9 cellular contexts compared by ENCODE assay signal in genomic region chr5:125484272-125485002, GRCh38.
DNase-seq lines count a peak whose midpoint lies in the region; ATAC-seq and TF ChIP-seq lines count a peak whose summit lies in the region.
"Had no signal": no experiment of that assay in that cellular context is flagged by ENCODE, and none has a peak within 500 bp of the region (broad histone marks: within the 10 kb centered on the region; RNA-seq: fewer than 3 reads in every experiment).

No MANE protein-coding gene starts in this region.

- H3K4me2 ChIP-seq in skeletal muscle satellite cell (ENCODE audit: low read length): peak overlapping the region; percentile 63

- POLR2A ChIA-PET in activated CD8-positive, alpha-beta T cell treated with anti-CD3 and anti-CD28 coated beads for 36 hours (lab: Charles Lee): no interaction called here

- intact Hi-C loops in ascending aorta (cut with DNase I): loop anchor here (2.0 to 10.0 kb wide), 6 partner anchors 74 to 970 kb away; partner anchors contain the start of gene ZNF608
- intact Hi-C loops in activated T-helper 2 cell treated with anti-CD3 and anti-CD28 coated beads, Interferon-gamma antibody, Interleukin-2, Interleukin-4, amounts not matched to agents 10 μg/mL and 5 μg/mL and 100 μg/mL, durations not matched to agents 14 hours and 24 hours and 36 hours (cut with micrococcal nuclease): no loop called here
- intact Hi-C loops in activated CD8-positive, alpha-beta T cell treated with anti-CD3 and anti-CD28 coated beads for 36 hours (cut with micrococcal nuclease): no loop called here

- peaks cover 4% of the 10 kb centered on the region for H3K9me3 Mint-ChIP-seq in activated T-helper 2 cell treated with anti-CD3 and anti-CD28 coated beads, Interferon-gamma antibody, Interleukin-2, Interleukin-4, amounts not matched to agents 10 μg/mL and 5 μg/mL and 100 μg/mL, durations not matched to agents 14 hours and 24 hours and 36 hours
- no peaks in the 10 kb centered on the region for H3K9me3 Mint-ChIP-seq in activated CD8-positive, alpha-beta T cell treated with anti-CD3 and anti-CD28 coated beads for 36 hours

- CTCF ChIA-PET in activated CD8-positive, alpha-beta T cell treated with anti-CD3 and anti-CD28 coated beads for 36 hours (lab: Charles Lee): no interaction called here

- no peaks in the 10 kb centered on the region for H3K36me3 Mint-ChIP-seq in activated T-helper 2 cell treated with anti-CD3 and anti-CD28 coated beads, Interferon-gamma antibody, Interleukin-2, Interleukin-4, amounts not matched to agents 10 μg/mL and 5 μg/mL and 100 μg/mL, durations not matched to agents 14 hours and 24 hours and 36 hours (ENCODE audit: low read depth)
- no peaks in the 10 kb centered on the region for H3K36me3 Mint-ChIP-seq in activated CD8-positive, alpha-beta T cell treated with anti-CD3 and anti-CD28 coated beads for 36 hours (ENCODE audit: low read depth)
- H3K36me3 Mint-ChIP-seq: activated naive CD8-positive, alpha-beta T cell had no signal

- H3K27me3 ChIP-seq in ascending aorta: no peaks in the 10 kb centered on the region
- H3K27me3 ChIP-seq in skeletal muscle satellite cell (ENCODE audit: control insufficient read depth, insufficient read depth, low read length): no peaks in the 10 kb centered on the region

- TF ChIP-seq CTCF in ascending aorta (IDR thresholded peaks at IDR 0.05): no peak
- no peak for TF ChIP-seq CTCF in activated CD8-positive, alpha-beta T cell treated with anti-CD3 and anti-CD28 coated beads for 36 hours (IDR thresholded peaks at IDR 0.05)

- no peak for ATAC-seq in GM21717 (IDR thresholded peaks at IDR 0.05; ENCODE audit: unreplicated experiment)
- no peak for ATAC-seq in activated CD8-positive, alpha-beta T cell treated with anti-CD3 and anti-CD28 coated beads for 36 hours

- peak overlapping the region; percentile 58 for H3K9ac ChIP-seq in skeletal muscle satellite cell (ENCODE audit: low read depth, low read length)

- H3K9me3 ChIP-seq in ascending aorta (no peaks in the 10 kb centered on the region), skeletal muscle satellite cell (replicated peaks; ENCODE audit: low read length) (no peaks in the 10 kb centered on the region)

- DNase-seq in AG20443 (ENCODE audit: low spot score) (peak; percentile 58), NCI-H146 (lab: John Stamatoyannopoulos, UW) (peak; percentile 65), ascending aorta (ENCODE audit: low spot score in 2 of 2) (peak; percentile 62 to 91), hippocampal formation (lab: John Stamatoyannopoulos, UW) (peak; percentile 75 to 89)
- no peak for DNase-seq in activated T-helper 2 cell treated with anti-CD3 and anti-CD28 coated beads, Interferon-gamma antibody, Interleukin-2, Interleukin-4, amounts not matched to agents 10 μg/mL and 5 μg/mL and 100 μg/mL, durations not matched to agents 14 hours and 24 hours and 36 hours (ENCODE audit: low spot score)
- DNase-seq in activated CD8-positive, alpha-beta T cell treated with anti-CD3 and anti-CD28 coated beads for 36 hours: no peak

- H3K36me3 ChIP-seq in ascending aorta (no peaks in the 10 kb centered on the region), skeletal muscle satellite cell (ENCODE audit: insufficient read depth, low read length) (no peaks in the 10 kb centered on the region)

- H3K4me3 ChIP-seq in ascending aorta (no peak overlapping the region), skeletal muscle satellite cell (ENCODE audit: low read length) (peak overlapping the region; percentile 22)

- H3K4me1 ChIP-seq in ascending aorta (peaks cover 7 to 9% of the 10 kb centered on the region in 2 donors), skeletal muscle satellite cell (ENCODE audit: control insufficient read depth, insufficient read depth, low read length) (peaks cover 40% of the 10 kb centered on the region)

- no peaks in the 10 kb centered on the region for H3K4me1 Mint-ChIP-seq in activated T-helper 2 cell treated with anti-CD3 and anti-CD28 coated beads, Interferon-gamma antibody, Interleukin-2, Interleukin-4, amounts not matched to agents 10 μg/mL and 5 μg/mL and 100 μg/mL, durations not matched to agents 14 hours and 24 hours and 36 hours (ENCODE audit: low read depth)
- H3K4me1 Mint-ChIP-seq in activated CD8-positive, alpha-beta T cell treated with anti-CD3 and anti-CD28 coated beads for 36 hours (ENCODE audit: low read depth): no peaks in the 10 kb centered on the region

- no peak overlapping the region for H3K27ac Mint-ChIP-seq in activated T-helper 2 cell treated with anti-CD3 and anti-CD28 coated beads, Interferon-gamma antibody, Interleukin-2, Interleukin-4, amounts not matched to agents 10 μg/mL and 5 μg/mL and 100 μg/mL, durations not matched to agents 14 hours and 24 hours and 36 hours
- H3K27ac Mint-ChIP-seq in activated CD8-positive, alpha-beta T cell treated with anti-CD3 and anti-CD28 coated beads for 36 hours: no peak overlapping the region
- H3K27ac Mint-ChIP-seq: activated naive CD8-positive, alpha-beta T cell had no signal

- H3K27ac ChIP-seq in ascending aorta: peak overlapping the region; percentile 76 to 90

- no peaks in the 10 kb centered on the region for H3K27me3 Mint-ChIP-seq in activated T-helper 2 cell treated with anti-CD3 and anti-CD28 coated beads, Interferon-gamma antibody, Interleukin-2, Interleukin-4, amounts not matched to agents 10 μg/mL and 5 μg/mL and 100 μg/mL, durations not matched to agents 14 hours and 24 hours and 36 hours (ENCODE audit: low read depth)
- H3K27me3 Mint-ChIP-seq in activated CD8-positive, alpha-beta T cell treated with anti-CD3 and anti-CD28 coated beads for 36 hours: no peaks in the 10 kb centered on the region
- H3K27me3 Mint-ChIP-seq: activated naive CD8-positive, alpha-beta T cell had no signal

- H3K4me3 Mint-ChIP-seq in activated T-helper 2 cell treated with anti-CD3 and anti-CD28 coated beads, Interferon-gamma antibody, Interleukin-2, Interleukin-4, amounts not matched to agents 10 μg/mL and 5 μg/mL and 100 μg/mL, durations not matched to agents 14 hours and 24 hours and 36 hours (ENCODE audit: low read depth): no peak overlapping the region
- no peak overlapping the region for H3K4me3 Mint-ChIP-seq in activated CD8-positive, alpha-beta T cell treated with anti-CD3 and anti-CD28 coated beads for 36 hours
- H3K4me3 Mint-ChIP-seq: activated naive CD8-positive, alpha-beta T cell had no signal

Comparison
In these comparisons a context has a peak if more than half of its experiments do, and no peak if none do; other contexts are left out.
1. DNase-seq: peak in AG20443 (single experiment), NCI-H146 (single experiment), ascending aorta (2 of 2) and hippocampal formation (2 of 2); none in activated T-helper 2 cell treated with anti-CD3 and anti-CD28 coated beads, Interferon-gamma antibody, Interleukin-2, Interleukin-4, amounts not matched to agents 10 μg/mL and 5 μg/mL and 100 μg/mL, durations not matched to agents 14 hours and 24 hours and 36 hours (single experiment) and activated CD8-positive, alpha-beta T cell treated with anti-CD3 and anti-CD28 coated beads for 36 hours (single experiment).